Comparison of ENCODE assay signal across 10 cellular contexts in the genomic region with DNA sequence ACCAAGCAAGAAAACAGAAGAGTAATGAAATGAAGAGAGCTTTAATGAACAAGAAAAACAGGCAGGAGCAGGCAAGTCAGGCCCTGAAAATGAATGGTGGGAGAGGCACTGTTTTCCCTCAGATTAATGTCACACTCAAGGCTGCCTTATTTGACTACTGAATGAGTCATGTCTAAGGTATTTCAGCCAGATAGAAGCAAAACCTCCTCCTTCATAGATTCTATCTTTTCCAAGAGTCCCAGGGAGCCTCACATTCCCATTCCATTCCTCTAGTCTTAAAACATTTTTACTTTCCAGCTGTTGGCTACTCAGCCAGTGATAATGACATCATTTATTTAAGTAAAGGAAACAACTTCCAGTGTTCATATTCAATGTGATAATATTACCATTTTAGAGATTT.
A peak's percentile ranks its signal among the peaks of the same experiment; 100 is the strongest.
DNase-seq lines count a peak whose midpoint lies in the region; ATAC-seq and TF ChIP-seq lines count a peak whose summit lies in the region.
"Had no signal": no experiment of that assay in that cellular context is flagged by ENCODE, and none has a peak within 500 bp of the region (broad histone marks: within the 10 kb centered on the region; RNA-seq: fewer than 3 reads in every experiment).

No MANE protein-coding gene starts in this region.

- H3K4me1 Mint-ChIP-seq in CD14-positive monocyte: no peaks in the 10 kb centered on the region

- H3K36me3 Mint-ChIP-seq in CD14-positive monocyte: no peaks in the 10 kb centered on the region

- no peak overlapping the region for H3K4me3 ChIP-seq in choroid plexus epithelial cell (ENCODE audit: low read depth, low read length)

- ATAC-seq in HG02571 (IDR thresholded peaks at IDR 0.05; ENCODE audit: unreplicated experiment): no peak
- ATAC-seq: T-helper 17 cell had no signal

- peak; percentile 28 for DNase-seq in AG09319 (ENCODE audit: extremely low read depth, low read depth)
- peak; percentile 5 for DNase-seq in HuH-7.5 (ENCODE audit: low spot score)
- DNase-seq in choroid plexus epithelial cell (ENCODE audit: low read depth): peak; percentile 93
- DNase-seq in medulla oblongata (ENCODE audit: extremely low spot score): peak; percentile 3
- DNase-seq in NOMO-1 treated with DMSO at 0.1 percent for 48 hours (lab: John Stamatoyannopoulos, UW; ENCODE audit: unreplicated experiment): no peak
- DNase-seq in CD14-positive monocyte (ENCODE audit: low spot score): no peak
- DNase-seq in activated CD4-positive, alpha-beta T cell treated with anti-CD3 and anti-CD28 coated beads for 48 hours: no peak
- DNase-seq: activated naive CD4-positive, alpha-beta T cell treated with anti-CD3 and anti-CD28 coated beads, Interleukin-2, amount 50 U/mL, for 16 hours; T-helper 17 cell had no signal

- intact Hi-C loops in CD14-positive monocyte (cut with micrococcal nuclease): loop anchor here in 1 of 2 donors (10.0 kb wide), 1 partner anchor 48 kb away; no protein-coding TSS in a partner anchor

- H3K4me3 Mint-ChIP-seq in CD14-positive monocyte: no peak overlapping the region
- H3K4me3 Mint-ChIP-seq: T-helper 17 cell had no signal

- peaks cover 0 to 4% (median 2%) of the 10 kb centered on the region in 7 donors for H3K9me3 Mint-ChIP-seq in CD14-positive monocyte

- H3K27me3 Mint-ChIP-seq in CD14-positive monocyte (ENCODE audit: low read depth in 3 of 3): no peaks in the 10 kb centered on the region

- TF ChIP-seq CTCF in AG09319 (IDR thresholded peaks at IDR 0.05; ENCODE audit: low read depth, low read length) (no peak), choroid plexus epithelial cell (conservative IDR thresholded peaks at IDR 0.05; ENCODE audit: low read depth, low read length) (no peak), CD14-positive monocyte (IDR thresholded peaks at IDR 0.05) (no peak)

- no peak overlapping the region for H3K27ac Mint-ChIP-seq in CD14-positive monocyte
- H3K27ac Mint-ChIP-seq: T-helper 17 cell had no signal

Comparison
In these comparisons a context has a peak if more than half of its experiments do, and no peak if none do; other contexts are left out.
1. DNase-seq: peak in AG09319 (single experiment), HuH-7.5 (single experiment), choroid plexus epithelial cell (single experiment) and medulla oblongata (single experiment); none in NOMO-1 treated with DMSO at 0.1 percent for 48 hours (single experiment), CD14-positive monocyte (single experiment) and activated CD4-positive, alpha-beta T cell treated with anti-CD3 and anti-CD28 coated beads for 48 hours (single experiment).